Comparison of ENCODE assay signal across 2 cellular contexts in the genomic region with DNA sequence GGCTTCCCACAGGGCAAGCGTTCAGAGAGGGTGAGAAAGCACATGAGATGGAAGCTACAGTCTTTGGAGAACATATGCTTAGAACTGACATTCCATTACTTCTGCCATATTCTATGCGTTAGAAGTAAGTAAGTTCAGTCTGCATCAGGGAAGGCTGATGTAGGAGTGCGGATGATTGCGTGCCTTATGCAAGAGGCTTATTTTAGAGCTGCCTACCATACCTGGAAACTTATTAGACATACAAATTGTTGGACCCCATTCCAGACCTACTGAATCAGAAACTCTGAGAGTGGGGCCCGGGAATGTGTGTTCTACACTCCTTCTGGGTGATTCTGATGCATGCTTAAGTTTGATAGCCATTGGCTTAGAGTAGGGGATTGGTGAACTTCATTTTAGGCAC.
TF ChIP-seq lines count a peak whose summit lies in the region.

No MANE protein-coding gene starts in this region.

TF ChIP-seq in HEK293, 187 proteins besides CTCF, POLR2A, EP300 and RAD21:
- TF ChIP-seq, protein P1, sequence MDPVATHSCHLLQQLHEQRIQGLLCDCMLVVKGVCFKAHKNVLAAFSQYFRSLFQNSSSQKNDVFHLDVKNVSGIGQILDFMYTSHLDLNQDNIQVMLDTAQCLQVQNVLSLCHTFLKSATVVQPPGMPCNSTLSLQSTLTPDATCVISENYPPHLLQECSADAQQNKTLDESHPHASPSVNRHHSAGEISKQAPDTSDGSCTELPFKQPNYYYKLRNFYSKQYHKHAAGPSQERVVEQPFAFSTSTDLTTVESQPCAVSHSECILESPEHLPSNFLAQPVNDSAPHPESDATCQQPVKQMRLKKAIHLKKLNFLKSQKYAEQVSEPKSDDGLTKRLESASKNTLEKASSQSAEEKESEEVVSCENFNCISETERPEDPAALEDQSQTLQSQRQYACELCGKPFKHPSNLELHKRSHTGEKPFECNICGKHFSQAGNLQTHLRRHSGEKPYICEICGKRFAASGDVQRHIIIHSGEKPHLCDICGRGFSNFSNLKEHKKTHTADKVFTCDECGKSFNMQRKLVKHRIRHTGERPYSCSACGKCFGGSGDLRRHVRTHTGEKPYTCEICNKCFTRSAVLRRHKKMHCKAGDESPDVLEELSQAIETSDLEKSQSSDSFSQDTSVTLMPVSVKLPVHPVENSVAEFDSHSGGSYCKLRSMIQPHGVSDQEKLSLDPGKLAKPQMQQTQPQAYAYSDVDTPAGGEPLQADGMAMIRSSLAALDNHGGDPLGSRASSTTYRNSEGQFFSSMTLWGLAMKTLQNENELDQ (tag by site-specific recombination; IDR thresholded peaks at IDR 0.05; ENCODE audit: low read depth): no peak
- TF ChIP-seq FEZF1 (tag by site-specific recombination; IDR thresholded peaks at IDR 0.05) (no peak), ZBTB20 (tag by site-specific recombination; IDR thresholded peaks at IDR 0.05) (0 out of 2 replicates have a peak, but pooled peaks have one; percentile 27)
- TF ChIP-seq, protein P2, sequence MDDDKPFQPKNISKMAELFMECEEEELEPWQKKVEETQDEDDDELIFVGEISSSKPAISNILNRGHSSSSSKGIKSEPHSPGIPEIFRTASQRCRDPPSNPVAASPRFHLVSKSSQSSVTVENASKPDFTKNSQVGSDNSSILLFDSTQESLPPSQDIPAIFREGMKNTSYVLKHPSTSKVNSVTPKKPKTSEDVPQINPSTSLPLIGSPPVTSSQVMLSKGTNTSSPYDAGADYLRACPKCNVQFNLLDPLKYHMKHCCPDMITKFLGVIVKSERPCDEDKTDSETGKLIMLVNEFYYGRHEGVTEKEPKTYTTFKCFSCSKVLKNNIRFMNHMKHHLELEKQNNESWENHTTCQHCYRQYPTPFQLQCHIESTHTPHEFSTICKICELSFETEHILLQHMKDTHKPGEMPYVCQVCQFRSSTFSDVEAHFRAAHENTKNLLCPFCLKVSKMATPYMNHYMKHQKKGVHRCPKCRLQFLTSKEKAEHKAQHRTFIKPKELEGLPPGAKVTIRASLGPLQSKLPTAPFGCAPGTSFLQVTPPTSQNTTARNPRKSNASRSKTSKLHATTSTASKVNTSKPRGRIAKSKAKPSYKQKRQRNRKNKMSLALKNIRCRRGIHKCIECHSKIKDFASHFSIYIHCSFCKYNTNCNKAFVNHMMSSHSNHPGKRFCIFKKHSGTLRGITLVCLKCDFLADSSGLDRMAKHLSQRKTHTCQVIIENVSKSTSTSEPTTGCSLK (tag by site-specific recombination; IDR thresholded peaks at IDR 0.05): no peak
TF ChIP-seq in HEK293: peak in this region for 1.

TF ChIP-seq in H1, 55 proteins besides CTCF, POLR2A, EP300 and RAD21:
- TF ChIP-seq BCL11A (IDR thresholded peaks at IDR 0.05; ENCODE audit: low read depth in 2 of 2, low read length in 2 of 2) (no peak), SIX5 (IDR thresholded peaks at IDR 0.05; ENCODE audit: low read depth, low read length) (no peak), SAP30 (IDR thresholded peaks at IDR 0.05; ENCODE audit: insufficient read depth, insufficient replicate concordance, low read length) (no peak), RFX5 (IDR thresholded peaks at IDR 0.05; ENCODE audit: borderline replicate concordance, low read depth, low read length) (no peak), JUN (IDR thresholded peaks at IDR 0.05; ENCODE audit: low read depth, low read length) (no peak), SP2 (IDR thresholded peaks at IDR 0.05; ENCODE audit: low read length) (no peak), CEBPB (IDR thresholded peaks at IDR 0.05; ENCODE audit: low read depth, low read length) (no peak), CHD2 (IDR thresholded peaks at IDR 0.05; ENCODE audit: low read length) (no peak), CHD1 (IDR thresholded peaks at IDR 0.05; ENCODE audit: low read depth, low read length) (no peak), BRCA1 (IDR thresholded peaks at IDR 0.05; ENCODE audit: low read depth, low read length) (no peak), MAFK (IDR thresholded peaks at IDR 0.05; ENCODE audit: low read depth, low read length) (no peak), RBBP5 (IDR thresholded peaks at IDR 0.05; ENCODE audit: borderline replicate concordance, low read depth, low read length) (no peak), EZH2 (IDR thresholded peaks at IDR 0.05; ENCODE audit: low read depth, low read length, severe bottlenecking) (no peak), NANOG (IDR thresholded peaks at IDR 0.05; ENCODE audit: insufficient read depth, low read depth, low read length, poor library complexity, severe bottlenecking) (no peak)
- TF ChIP-seq, protein P3, sequence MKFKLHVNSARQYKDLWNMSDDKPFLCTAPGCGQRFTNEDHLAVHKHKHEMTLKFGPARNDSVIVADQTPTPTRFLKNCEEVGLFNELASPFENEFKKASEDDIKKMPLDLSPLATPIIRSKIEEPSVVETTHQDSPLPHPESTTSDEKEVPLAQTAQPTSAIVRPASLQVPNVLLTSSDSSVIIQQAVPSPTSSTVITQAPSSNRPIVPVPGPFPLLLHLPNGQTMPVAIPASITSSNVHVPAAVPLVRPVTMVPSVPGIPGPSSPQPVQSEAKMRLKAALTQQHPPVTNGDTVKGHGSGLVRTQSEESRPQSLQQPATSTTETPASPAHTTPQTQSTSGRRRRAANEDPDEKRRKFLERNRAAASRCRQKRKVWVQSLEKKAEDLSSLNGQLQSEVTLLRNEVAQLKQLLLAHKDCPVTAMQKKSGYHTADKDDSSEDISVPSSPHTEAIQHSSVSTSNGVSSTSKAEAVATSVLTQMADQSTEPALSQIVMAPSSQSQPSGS (IDR thresholded peaks at IDR 0.05; ENCODE audit: low read length): no peak
